ENCODE assay signal across 1 cellular context in the genomic region with DNA sequence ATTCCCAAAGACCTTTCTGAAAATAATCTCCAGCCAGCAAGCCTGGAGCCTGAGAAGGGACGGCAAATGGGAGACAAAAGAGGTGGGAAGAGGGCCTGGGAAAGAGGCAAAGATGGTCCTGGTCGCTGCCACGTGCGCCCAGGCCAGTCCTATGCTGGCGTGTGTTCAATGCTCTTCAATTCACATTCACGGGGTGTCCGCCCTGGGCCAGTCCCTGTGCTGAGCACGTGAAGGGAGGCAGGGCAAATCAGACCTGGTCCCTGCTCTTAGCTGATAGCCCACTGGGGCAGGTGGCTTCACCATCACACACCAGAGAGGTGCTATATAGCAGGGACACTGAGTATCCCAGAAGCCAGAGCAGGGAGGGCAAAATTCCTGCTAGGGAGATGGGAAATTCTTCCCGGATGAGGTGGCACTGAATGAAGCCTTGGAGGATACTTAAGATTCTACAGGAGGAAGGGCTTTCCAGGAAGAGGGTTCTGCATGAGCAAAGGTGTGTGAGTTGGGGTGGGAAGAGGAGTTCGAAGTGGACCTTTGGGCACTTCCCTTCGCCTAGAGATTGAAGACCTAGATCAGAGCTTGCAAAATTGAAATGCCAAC.
TF ChIP-seq lines count a peak whose summit lies in the region.

No MANE protein-coding gene starts in this region.

TF ChIP-seq in H1, 55 proteins besides CTCF, POLR2A, EP300 and RAD21 (continued from another document):
- no peak for TF ChIP-seq NANOG (IDR thresholded peaks at IDR 0.05; ENCODE audit: insufficient read depth, low read depth, low read length, poor library complexity, severe bottlenecking)
- TF ChIP-seq CEBPB (IDR thresholded peaks at IDR 0.05; ENCODE audit: low read depth, low read length): no peak
- TF ChIP-seq HDAC2 (IDR thresholded peaks at IDR 0.05; ENCODE audit: borderline replicate concordance in 1 of 2, low read depth in 2 of 2, low read length in 2 of 2): no peak
- TF ChIP-seq SRF (IDR thresholded peaks at IDR 0.05; ENCODE audit: low read depth, low read length): no peak
- no peak for TF ChIP-seq BRCA1 (IDR thresholded peaks at IDR 0.05; ENCODE audit: low read depth, low read length)
- TF ChIP-seq KDM1A (IDR thresholded peaks at IDR 0.05; ENCODE audit: borderline replicate concordance, low read length): no peak
- no peak for TF ChIP-seq CTBP2 (IDR thresholded peaks at IDR 0.05; ENCODE audit: borderline replicate concordance, insufficient read depth, insufficient read length, low read length)
- TF ChIP-seq, protein P1, sequence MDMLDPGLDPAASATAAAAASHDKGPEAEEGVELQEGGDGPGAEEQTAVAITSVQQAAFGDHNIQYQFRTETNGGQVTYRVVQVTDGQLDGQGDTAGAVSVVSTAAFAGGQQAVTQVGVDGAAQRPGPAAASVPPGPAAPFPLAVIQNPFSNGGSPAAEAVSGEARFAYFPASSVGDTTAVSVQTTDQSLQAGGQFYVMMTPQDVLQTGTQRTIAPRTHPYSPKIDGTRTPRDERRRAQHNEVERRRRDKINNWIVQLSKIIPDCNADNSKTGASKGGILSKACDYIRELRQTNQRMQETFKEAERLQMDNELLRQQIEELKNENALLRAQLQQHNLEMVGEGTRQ (IDR thresholded peaks at IDR 0.05; ENCODE audit: low read length): no peak
- TF ChIP-seq JUN (IDR thresholded peaks at IDR 0.05; ENCODE audit: low read depth, low read length): no peak
- TF ChIP-seq, protein P2, sequence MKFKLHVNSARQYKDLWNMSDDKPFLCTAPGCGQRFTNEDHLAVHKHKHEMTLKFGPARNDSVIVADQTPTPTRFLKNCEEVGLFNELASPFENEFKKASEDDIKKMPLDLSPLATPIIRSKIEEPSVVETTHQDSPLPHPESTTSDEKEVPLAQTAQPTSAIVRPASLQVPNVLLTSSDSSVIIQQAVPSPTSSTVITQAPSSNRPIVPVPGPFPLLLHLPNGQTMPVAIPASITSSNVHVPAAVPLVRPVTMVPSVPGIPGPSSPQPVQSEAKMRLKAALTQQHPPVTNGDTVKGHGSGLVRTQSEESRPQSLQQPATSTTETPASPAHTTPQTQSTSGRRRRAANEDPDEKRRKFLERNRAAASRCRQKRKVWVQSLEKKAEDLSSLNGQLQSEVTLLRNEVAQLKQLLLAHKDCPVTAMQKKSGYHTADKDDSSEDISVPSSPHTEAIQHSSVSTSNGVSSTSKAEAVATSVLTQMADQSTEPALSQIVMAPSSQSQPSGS (IDR thresholded peaks at IDR 0.05; ENCODE audit: low read length): no peak
- TF ChIP-seq BACH1 (IDR thresholded peaks at IDR 0.05; ENCODE audit: low read length): no peak
- TF ChIP-seq GTF2F1 (IDR thresholded peaks at IDR 0.05; ENCODE audit: borderline replicate concordance, low read depth, low read length): no peak
- no peak for TF ChIP-seq RBBP5 (IDR thresholded peaks at IDR 0.05; ENCODE audit: borderline replicate concordance, low read depth, low read length)
TF ChIP-seq in H1: peak in this region for 0.
